Comparison of ENCODE assay signal across 10 cellular contexts in the genomic region with DNA sequence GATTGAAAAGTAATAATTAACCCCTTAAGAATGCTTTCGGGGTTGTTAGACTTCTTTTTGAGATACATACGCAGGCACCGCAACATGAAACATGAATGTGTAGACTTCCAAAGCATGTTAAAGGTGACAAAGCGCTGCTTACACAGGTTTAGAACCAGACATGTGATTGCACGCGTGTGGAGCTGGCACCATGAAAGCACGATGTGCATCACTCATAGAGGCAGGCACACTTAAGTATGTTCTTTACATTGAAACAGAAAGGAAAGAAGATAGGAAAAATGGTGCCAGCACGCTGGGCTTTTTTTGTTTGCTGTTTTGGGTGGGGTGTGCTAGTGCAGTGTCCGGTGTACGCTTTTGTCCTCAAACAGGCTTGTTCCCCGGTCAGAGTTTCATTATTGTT.
DNase-seq lines count a peak whose midpoint lies in the region; ATAC-seq and TF ChIP-seq lines count a peak whose summit lies in the region.
"Had no signal": no experiment of that assay in that cellular context is flagged by ENCODE, and none has a peak within 500 bp of the region (broad histone marks: within the 10 kb centered on the region; RNA-seq: fewer than 3 reads in every experiment).

No MANE protein-coding gene starts in this region.

- ATAC-seq in Right ventricle myocardium superior (ENCODE audit: poor library complexity): no peak
- no peak for ATAC-seq in naive thymus-derived CD8-positive, alpha-beta T cell

- no peak overlapping the region for H3K4me3 Mint-ChIP-seq in activated CD4-positive, alpha-beta T cell treated with anti-CD3 and anti-CD28 coated beads, Interleukin-2, amount 10 ng/mL, durations not matched to agents 24 days and 14 days
- no peak overlapping the region for H3K4me3 Mint-ChIP-seq in naive thymus-derived CD8-positive, alpha-beta T cell
- H3K4me3 Mint-ChIP-seq in endodermal cell: no peak overlapping the region

- POLR2A ChIA-PET in naive thymus-derived CD8-positive, alpha-beta T cell (lab: Charles Lee): no interaction called here

- in situ Hi-C loops in SK-MEL-5 (cut with HindIII; ENCODE audit: low pct_unique_long_range_greater_than_20kb, low sequenced_read_pairs): no loop called here

- no peaks in the 10 kb centered on the region for H3K4me1 ChIP-seq in endodermal cell (ENCODE audit: control insufficient read depth, insufficient read depth, low read length)

- no peaks in the 10 kb centered on the region for H3K9me3 ChIP-seq in endodermal cell (ENCODE audit: control insufficient read depth, low read length)

- WGBS in endodermal cell (ENCODE audit: insufficient coverage in 1 of 2, insufficient read length in 1 of 2), 2 experiments: 90 to 98% methylated on average over 11 of the region's 11 CpGs

- H3K4me3 ChIP-seq in endodermal cell (ENCODE audit: low read length): no peak overlapping the region

- no peak overlapping the region for H3K27ac Mint-ChIP-seq in activated CD4-positive, alpha-beta T cell treated with anti-CD3 and anti-CD28 coated beads, Interleukin-2, amount 10 ng/mL, durations not matched to agents 24 days and 14 days
- H3K27ac Mint-ChIP-seq in naive thymus-derived CD8-positive, alpha-beta T cell: peak overlapping the region in 2 of 10 donors; percentile 61 to 62
- no peak overlapping the region for H3K27ac Mint-ChIP-seq in endodermal cell

- H3K9me3 Mint-ChIP-seq in activated CD4-positive, alpha-beta T cell treated with anti-CD3 and anti-CD28 coated beads, Interleukin-2, amount 10 ng/mL, durations not matched to agents 24 days and 14 days: no peaks in the 10 kb centered on the region
- no peaks in the 10 kb centered on the region for H3K9me3 Mint-ChIP-seq in naive thymus-derived CD8-positive, alpha-beta T cell
- H3K9me3 Mint-ChIP-seq in endodermal cell: no peaks in the 10 kb centered on the region

- peak; percentile 41 for DNase-seq in NCI-H2196 (lab: John Stamatoyannopoulos, UW; ENCODE audit: unreplicated experiment)
- no peak for DNase-seq in NCI-H2196 treated with DMSO at 0.1 percent for 48 hours (lab: John Stamatoyannopoulos, UW; ENCODE audit: unreplicated experiment)
- peak; percentile 40 for DNase-seq in SK-MEL-5 (ENCODE audit: low read depth, low spot score)
- DNase-seq in Right ventricle myocardium superior: peak; percentile 30
- peak; percentile 84 for DNase-seq in superior temporal gyrus (ENCODE audit: extremely low spot score)
- no peak for DNase-seq in activated CD4-positive, alpha-beta T cell treated with anti-CD3 and anti-CD28 coated beads, Interleukin-2, amount 10 ng/mL, durations not matched to agents 24 days and 14 days
- no peak for DNase-seq in naive thymus-derived CD8-positive, alpha-beta T cell
- no peak for DNase-seq in endodermal cell
- DNase-seq: activated CD4-positive, CD25-positive, alpha-beta regulatory T cell; kidney glomerular epithelial cell had no signal

- intact Hi-C loops in Right ventricle myocardium superior (cut with DNase I): no loop called here
- intact Hi-C loops in activated CD4-positive, alpha-beta T cell treated with anti-CD3 and anti-CD28 coated beads, Interleukin-2, amount 10 ng/mL, durations not matched to agents 24 days and 14 days (cut with micrococcal nuclease): no loop called here

- no peaks in the 10 kb centered on the region for H3K36me3 ChIP-seq in endodermal cell (ENCODE audit: control insufficient read depth, insufficient read depth, low read length)

- H3K4me1 Mint-ChIP-seq in activated CD4-positive, alpha-beta T cell treated with anti-CD3 and anti-CD28 coated beads, Interleukin-2, amount 10 ng/mL, durations not matched to agents 24 days and 14 days: peaks cover 10% of the 10 kb centered on the region
- peaks cover 31 to 61% (median 43%) of the 10 kb centered on the region in 4 donors for H3K4me1 Mint-ChIP-seq in naive thymus-derived CD8-positive, alpha-beta T cell
- peaks cover 2% of the 10 kb centered on the region for H3K4me1 Mint-ChIP-seq in endodermal cell

- no peaks in the 10 kb centered on the region for H3K27me3 Mint-ChIP-seq in activated CD4-positive, alpha-beta T cell treated with anti-CD3 and anti-CD28 coated beads, Interleukin-2, amount 10 ng/mL, durations not matched to agents 24 days and 14 days
- no peaks in the 10 kb centered on the region for H3K27me3 Mint-ChIP-seq in naive thymus-derived CD8-positive, alpha-beta T cell
- peaks cover 78% of the 10 kb centered on the region for H3K27me3 Mint-ChIP-seq in endodermal cell (ENCODE audit: insufficient read depth)

- H3K36me3 Mint-ChIP-seq in activated CD4-positive, alpha-beta T cell treated with anti-CD3 and anti-CD28 coated beads, Interleukin-2, amount 10 ng/mL, durations not matched to agents 24 days and 14 days (ENCODE audit: low read depth): no peaks in the 10 kb centered on the region
- peaks cover 0 to 10% (median 5%) of the 10 kb centered on the region in 3 donors for H3K36me3 Mint-ChIP-seq in naive thymus-derived CD8-positive, alpha-beta T cell
- no peaks in the 10 kb centered on the region for H3K36me3 Mint-ChIP-seq in endodermal cell (ENCODE audit: low read depth)

- no peak for TF ChIP-seq CTCF in endodermal cell (conservative IDR thresholded peaks at IDR 0.05)

- peaks cover 95% of the 10 kb centered on the region for H3K27me3 ChIP-seq in endodermal cell (ENCODE audit: control insufficient read depth, insufficient read depth, low read length, poor library complexity, severe bottlenecking)

- no peak overlapping the region for H3K27ac ChIP-seq in endodermal cell (ENCODE audit: low read depth, low read length)

- no peak overlapping the region for H3K9ac ChIP-seq in endodermal cell (ENCODE audit: extremely low read depth, low read length, poor library complexity, severe bottlenecking)

Comparison
In these comparisons a context has a peak if more than half of its experiments do, and no peak if none do; other contexts are left out.
1. DNase-seq: peak in NCI-H2196 (single experiment), SK-MEL-5 (single experiment), Right ventricle myocardium superior (single experiment) and superior temporal gyrus (single experiment); none in NCI-H2196 treated with DMSO at 0.1 percent for 48 hours (single experiment), activated CD4-positive, alpha-beta T cell treated with anti-CD3 and anti-CD28 coated beads, Interleukin-2, amount 10 ng/mL, durations not matched to agents 24 days and 14 days (single experiment), naive thymus-derived CD8-positive, alpha-beta T cell (0 of 10) and endodermal cell (single experiment).